In the genomic region with DNA sequence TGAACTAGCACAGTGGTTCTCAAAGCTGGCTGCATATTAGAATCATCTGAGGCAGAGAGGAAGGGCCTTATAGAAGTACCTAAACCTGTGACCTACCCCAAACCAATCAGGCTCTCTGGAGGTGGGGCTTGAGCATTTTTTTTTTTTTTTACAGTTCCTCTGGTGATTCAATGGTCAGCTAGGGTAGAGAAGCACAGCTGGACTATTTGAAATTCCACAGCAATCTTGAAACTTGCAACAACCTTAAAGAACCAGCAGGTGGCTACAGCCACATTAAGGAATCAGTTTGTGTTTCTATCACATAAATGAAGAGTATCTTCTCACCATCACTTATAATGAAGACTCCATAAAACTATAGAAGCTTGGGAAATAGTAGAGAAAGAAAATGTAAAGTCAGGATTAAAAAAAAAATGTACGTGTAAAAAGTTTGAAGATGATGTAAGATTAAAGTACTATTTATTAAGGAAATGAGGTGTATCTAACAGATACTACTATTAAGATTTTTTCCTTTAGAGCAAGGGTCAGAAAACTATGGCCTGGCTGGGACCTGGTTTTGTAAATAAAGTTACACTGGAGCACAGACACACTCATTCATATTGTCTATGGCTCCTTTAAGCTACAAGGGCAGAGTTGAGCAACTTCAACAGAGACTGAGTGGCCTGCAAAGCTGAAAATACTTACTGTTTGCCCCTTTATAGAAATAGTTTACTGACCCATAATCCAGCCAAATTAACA, we compare ENCODE assay signal across 9 cellular contexts. TPM values are rescaled to one million over a fixed set of nuclear protein-coding genes. Genes with fewer than 3 reads are reported as not detected.
A peak's percentile ranks its signal among the peaks of the same experiment; 100 is the strongest.
DNase-seq lines count a peak whose midpoint lies in the region; ATAC-seq and TF ChIP-seq lines count a peak whose summit lies in the region.
"Had no signal": no experiment of that assay in that cellular context is flagged by ENCODE, and none has a peak within 500 bp of the region (broad histone marks: within the 10 kb centered on the region; RNA-seq: fewer than 3 reads in every experiment).

No MANE protein-coding gene starts in this region.

- H3K36me3 Mint-ChIP-seq in stimulated activated naive B cell treated with anti-CD40 and anti-IgM and Interleukin-4, amounts not matched to agents 10 μg/mL and 1 μg/mL and 100 μg/mL, for 72 hours = no peaks in the 10 kb centered on the region

- H3K4me3 ChIP-seq in BE2C (ENCODE audit: low read depth, low read length) = no peak overlapping the region
- H3K4me3 ChIP-seq in WI38 (ENCODE audit: low read depth, low read length) = no peak overlapping the region

- no peaks in the 10 kb centered on the region for H3K9me3 ChIP-seq in BE2C
- H3K9me3 ChIP-seq: neutrophil had no signal

- no peaks in the 10 kb centered on the region for H3K36me3 ChIP-seq in BE2C
- H3K36me3 ChIP-seq: neutrophil had no signal

- peak; percentile 55 for TF ChIP-seq RAD21 in Ishikawa (IDR thresholded peaks at IDR 0.05; ENCODE audit: low read depth)

- peaks cover 6 to 21% of the 10 kb centered on the region in 2 donors for H3K4me1 Mint-ChIP-seq in stimulated activated naive B cell treated with anti-CD40 and anti-IgM and Interleukin-4, amounts not matched to agents 10 μg/mL and 1 μg/mL and 100 μg/mL, for 72 hours

- peak; percentile 43 for ATAC-seq in GM18498 (IDR thresholded peaks at IDR 0.05; ENCODE audit: unreplicated experiment)
- peak; percentile 45 to 57 for ATAC-seq in stimulated activated naive B cell treated with anti-CD40 and anti-IgM and Interleukin-4, amounts not matched to agents 10 μg/mL and 1 μg/mL and 100 μg/mL, for 72 hours (replicated peaks)

- H3K27me3 Mint-ChIP-seq in stimulated activated naive B cell treated with anti-CD40 and anti-IgM and Interleukin-4, amounts not matched to agents 10 μg/mL and 1 μg/mL and 100 μg/mL, for 72 hours = peaks cover 2 to 9% of the 10 kb centered on the region in 2 donors

- no peaks in the 10 kb centered on the region for H3K4me1 ChIP-seq in BE2C

- peak overlapping the region; percentile 5 for H3K27ac Mint-ChIP-seq in stimulated activated naive B cell treated with anti-CD40 and anti-IgM and Interleukin-4, amounts not matched to agents 10 μg/mL and 1 μg/mL and 100 μg/mL, for 72 hours

- H3K27me3 ChIP-seq in BE2C = no peaks in the 10 kb centered on the region

- H3K9me3 Mint-ChIP-seq in stimulated activated naive B cell treated with anti-CD40 and anti-IgM and Interleukin-4, amounts not matched to agents 10 μg/mL and 1 μg/mL and 100 μg/mL, for 72 hours = no peaks in the 10 kb centered on the region

- no peak for TF ChIP-seq EP300 in Ishikawa (IDR thresholded peaks at IDR 0.05; ENCODE audit: borderline replicate concordance)

- DNase-seq in BE2C (no peak), hepatic stellate cell (ENCODE audit: low spot score) (peak; percentile 77), T-helper 1 cell (no peak)
- DNase-seq in stimulated activated naive B cell treated with anti-CD40 and anti-IgM and Interleukin-4, amounts not matched to agents 10 μg/mL and 1 μg/mL and 100 μg/mL, for 72 hours = no peak
- no peak for DNase-seq in central memory CD4-positive, alpha-beta T cell

- H3K4me3 Mint-ChIP-seq in stimulated activated naive B cell treated with anti-CD40 and anti-IgM and Interleukin-4, amounts not matched to agents 10 μg/mL and 1 μg/mL and 100 μg/mL, for 72 hours = no peak overlapping the region

- TF ChIP-seq CTCF in BE2C (IDR thresholded peaks at IDR 0.05; ENCODE audit: low read depth, low read length) (peak; percentile 59), WI38 (IDR thresholded peaks at IDR 0.05; ENCODE audit: low read depth, low read length) (peak; percentile 64)

TF ChIP-seq in Ishikawa, 13 proteins besides CTCF, POLR2A, EP300 and RAD21:
- TF ChIP-seq TAF1 (IDR thresholded peaks at IDR 0.05; ENCODE audit: low read depth) = no peak
- TF ChIP-seq ZBTB7A (IDR thresholded peaks at IDR 0.05; ENCODE audit: low read depth) = no peak
- TF ChIP-seq, protein P1, sequence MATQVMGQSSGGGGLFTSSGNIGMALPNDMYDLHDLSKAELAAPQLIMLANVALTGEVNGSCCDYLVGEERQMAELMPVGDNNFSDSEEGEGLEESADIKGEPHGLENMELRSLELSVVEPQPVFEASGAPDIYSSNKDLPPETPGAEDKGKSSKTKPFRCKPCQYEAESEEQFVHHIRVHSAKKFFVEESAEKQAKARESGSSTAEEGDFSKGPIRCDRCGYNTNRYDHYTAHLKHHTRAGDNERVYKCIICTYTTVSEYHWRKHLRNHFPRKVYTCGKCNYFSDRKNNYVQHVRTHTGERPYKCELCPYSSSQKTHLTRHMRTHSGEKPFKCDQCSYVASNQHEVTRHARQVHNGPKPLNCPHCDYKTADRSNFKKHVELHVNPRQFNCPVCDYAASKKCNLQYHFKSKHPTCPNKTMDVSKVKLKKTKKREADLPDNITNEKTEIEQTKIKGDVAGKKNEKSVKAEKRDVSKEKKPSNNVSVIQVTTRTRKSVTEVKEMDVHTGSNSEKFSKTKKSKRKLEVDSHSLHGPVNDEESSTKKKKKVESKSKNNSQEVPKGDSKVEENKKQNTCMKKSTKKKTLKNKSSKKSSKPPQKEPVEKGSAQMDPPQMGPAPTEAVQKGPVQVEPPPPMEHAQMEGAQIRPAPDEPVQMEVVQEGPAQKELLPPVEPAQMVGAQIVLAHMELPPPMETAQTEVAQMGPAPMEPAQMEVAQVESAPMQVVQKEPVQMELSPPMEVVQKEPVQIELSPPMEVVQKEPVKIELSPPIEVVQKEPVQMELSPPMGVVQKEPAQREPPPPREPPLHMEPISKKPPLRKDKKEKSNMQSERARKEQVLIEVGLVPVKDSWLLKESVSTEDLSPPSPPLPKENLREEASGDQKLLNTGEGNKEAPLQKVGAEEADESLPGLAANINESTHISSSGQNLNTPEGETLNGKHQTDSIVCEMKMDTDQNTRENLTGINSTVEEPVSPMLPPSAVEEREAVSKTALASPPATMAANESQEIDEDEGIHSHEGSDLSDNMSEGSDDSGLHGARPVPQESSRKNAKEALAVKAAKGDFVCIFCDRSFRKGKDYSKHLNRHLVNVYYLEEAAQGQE (IDR thresholded peaks at IDR 0.05; ENCODE audit: low read depth) = no peak
- TF ChIP-seq, protein P2, sequence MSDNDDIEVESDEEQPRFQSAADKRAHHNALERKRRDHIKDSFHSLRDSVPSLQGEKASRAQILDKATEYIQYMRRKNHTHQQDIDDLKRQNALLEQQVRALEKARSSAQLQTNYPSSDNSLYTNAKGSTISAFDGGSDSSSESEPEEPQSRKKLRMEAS (IDR thresholded peaks at IDR 0.05) = no peak
- no peak for TF ChIP-seq YY1 (IDR thresholded peaks at IDR 0.05; ENCODE audit: low read depth)
- no peak for TF ChIP-seq CEBPB (IDR thresholded peaks at IDR 0.05)
- TF ChIP-seq, protein P3, sequence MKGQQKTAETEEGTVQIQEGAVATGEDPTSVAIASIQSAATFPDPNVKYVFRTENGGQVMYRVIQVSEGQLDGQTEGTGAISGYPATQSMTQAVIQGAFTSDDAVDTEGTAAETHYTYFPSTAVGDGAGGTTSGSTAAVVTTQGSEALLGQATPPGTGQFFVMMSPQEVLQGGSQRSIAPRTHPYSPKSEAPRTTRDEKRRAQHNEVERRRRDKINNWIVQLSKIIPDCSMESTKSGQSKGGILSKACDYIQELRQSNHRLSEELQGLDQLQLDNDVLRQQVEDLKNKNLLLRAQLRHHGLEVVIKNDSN (IDR thresholded peaks at IDR 0.05) = peak; percentile 32; the same call in 1 of the 2 replicates
- no peak for TF ChIP-seq EGR1 (IDR thresholded peaks at IDR 0.05)
- TF ChIP-seq TEAD4 (IDR thresholded peaks at IDR 0.05) = peak; percentile 46
- TF ChIP-seq NFIC (IDR thresholded peaks at IDR 0.05) = no peak
- no peak for TF ChIP-seq FOXM1 (IDR thresholded peaks at IDR 0.05; ENCODE audit: borderline replicate concordance, low read depth)
- TF ChIP-seq CREB1 (IDR thresholded peaks at IDR 0.05; ENCODE audit: low read depth) = no peak
- TF ChIP-seq TCF12 (IDR thresholded peaks at IDR 0.05; ENCODE audit: low read depth) = no peak

RNA-seq across cellular contexts. Expression of a gene that starts 3.8 kb away (rescaled TPM):
- polyA plus RNA-seq in BE2C (2012; ENCODE audit: insufficient read depth, insufficient read length, low read depth) = 0.73 TPM
